In the genomic region with DNA sequence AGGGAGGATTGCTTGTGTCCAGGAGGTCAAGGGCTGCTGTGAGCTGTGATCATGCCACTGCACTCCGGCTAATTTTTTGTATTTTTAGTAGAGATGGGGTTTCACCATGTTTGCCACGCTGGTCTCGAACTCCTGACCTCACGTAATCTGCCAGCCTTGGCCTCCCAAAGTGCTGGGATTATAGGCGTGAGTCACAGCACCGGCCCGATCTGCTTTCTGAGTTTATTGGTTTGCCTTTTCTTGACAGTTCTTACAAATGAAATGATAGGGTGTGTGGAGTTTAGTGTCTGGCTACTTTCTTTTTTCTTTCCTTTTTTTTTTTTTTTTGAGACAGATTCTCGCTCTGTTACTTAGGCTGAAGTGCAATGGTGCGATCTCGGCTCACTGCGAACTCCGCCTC, we compare ENCODE assay signal across 8 cellular contexts. TPM values are rescaled to one million over a fixed set of nuclear protein-coding genes. Genes with fewer than 3 reads are reported as not detected.
A peak's percentile ranks its signal among the peaks of the same experiment; 100 is the strongest.
DNase-seq lines count a peak whose midpoint lies in the region; ATAC-seq and TF ChIP-seq lines count a peak whose summit lies in the region.

No MANE protein-coding gene starts in this region.

- no peak overlapping the region for H4K8ac ChIP-seq in mesenchymal stem cell (ENCODE audit: low read length)

- peaks cover 6% of the 10 kb centered on the region for H3K36me3 Mint-ChIP-seq in stimulated activated naive CD8-positive, alpha-beta T cell treated with anti-CD3 and anti-CD28 coated beads, Interleukin-15, Interleukin-2, amounts not matched to agents 100 ng/mL and 50 ng/mL, for 24 hours (ENCODE audit: low read depth)

- peak overlapping the region; percentile 64 to 69 for H3K27ac ChIP-seq in ascending aorta
- H3K27ac ChIP-seq in mesenchymal stem cell (ENCODE audit: low read length, poor library complexity, severe bottlenecking), result no peak overlapping the region

- H3K4me3 ChIP-seq in ascending aorta (peak overlapping the region; percentile 72 to 82), mesenchymal stem cell (ENCODE audit: insufficient read depth in 1 of 2, low read depth in 1 of 2, low read length in 2 of 2) (peak overlapping the region in 1 of 2 experiments; percentile 94)

- H3K14ac ChIP-seq in mesenchymal stem cell (ENCODE audit: low read length in 2 of 2), result no peak overlapping the region

- no peak for DNase-seq in stimulated activated naive CD8-positive, alpha-beta T cell treated with anti-CD3 and anti-CD28 coated beads, Interleukin-15, Interleukin-2, amounts not matched to agents 100 U/mL and 50 U/mL, for 24 hours
- DNase-seq in ascending aorta (ENCODE audit: low spot score in 2 of 2) (no peak), mesenchymal stem cell (peak; percentile 19), retina (no peak)
- no peak for DNase-seq in stimulated activated CD4-positive, alpha-beta T cell treated with anti-CD3 and anti-CD28 coated beads, Interleukin-15, amount 100 ng/mL, for 24 hours

- no peak overlapping the region for H2BK12ac ChIP-seq in mesenchymal stem cell (ENCODE audit: low read length in 2 of 2)

- no peak overlapping the region for H3K18ac ChIP-seq in mesenchymal stem cell (ENCODE audit: low read depth in 1 of 2, low read length in 2 of 2)

- peaks cover 0 to 7% of the 10 kb centered on the region in 2 donors for H3K4me1 ChIP-seq in ascending aorta
- H3K4me1 ChIP-seq in mesenchymal stem cell (ENCODE audit: control insufficient read depth, insufficient read depth, low read depth, low read length), result peaks cover 9% of the 10 kb centered on the region

- peaks cover 10% of the 10 kb centered on the region for H3K79me1 ChIP-seq in mesenchymal stem cell (replicated peaks; ENCODE audit: low read length, poor library complexity, severe bottlenecking)

- no peaks in the 10 kb centered on the region for H3K9me3 Mint-ChIP-seq in stimulated activated naive CD8-positive, alpha-beta T cell treated with anti-CD3 and anti-CD28 coated beads, Interleukin-15, Interleukin-2, amounts not matched to agents 100 ng/mL and 50 ng/mL, for 24 hours

- intact Hi-C loops in ascending aorta (cut with DNase I), result no loop called here

- H4K91ac ChIP-seq in mesenchymal stem cell (ENCODE audit: low read length), result no peak overlapping the region

- peaks cover 0 to 8% of the 10 kb centered on the region in 2 donors for H3K36me3 ChIP-seq in ascending aorta
- H3K36me3 ChIP-seq in mesenchymal stem cell (ENCODE audit: control insufficient read depth in 1 of 2, insufficient read depth in 2 of 2, low read depth in 1 of 2, low read length in 2 of 2), result peaks cover 4 to 13% of the 10 kb centered on the region in 2 experiments

- peaks cover 25% of the 10 kb centered on the region for H3K4me1 Mint-ChIP-seq in stimulated activated naive CD8-positive, alpha-beta T cell treated with anti-CD3 and anti-CD28 coated beads, Interleukin-15, Interleukin-2, amounts not matched to agents 100 ng/mL and 50 ng/mL, for 24 hours (ENCODE audit: low read depth)

- no peak for ATAC-seq in stimulated activated naive CD8-positive, alpha-beta T cell treated with anti-CD3 and anti-CD28 coated beads, Interleukin-15, Interleukin-2, amounts not matched to agents 100 U/mL and 50 U/mL, for 24 hours
- ATAC-seq in GM18505 (IDR thresholded peaks at IDR 0.05; ENCODE audit: unreplicated experiment), result no peak
- ATAC-seq in GM18517 (IDR thresholded peaks at IDR 0.05; ENCODE audit: unreplicated experiment), result no peak

- H3K27ac Mint-ChIP-seq in stimulated activated naive CD8-positive, alpha-beta T cell treated with anti-CD3 and anti-CD28 coated beads, Interleukin-15, Interleukin-2, amounts not matched to agents 100 ng/mL and 50 ng/mL, for 24 hours, result no peak overlapping the region

- no peak overlapping the region for H2AK5ac ChIP-seq in mesenchymal stem cell (ENCODE audit: low read length, severe bottlenecking)

- peak overlapping the region; percentile 76 for H3K4me2 ChIP-seq in mesenchymal stem cell (ENCODE audit: low read length, poor library complexity, severe bottlenecking)

- no peak for TF ChIP-seq POLR2A in GM18505 (IDR thresholded peaks at IDR 0.05; ENCODE audit: borderline replicate concordance, extremely low read depth, insufficient read depth, insufficient read length)

- no peaks in the 10 kb centered on the region for H3K27me3 ChIP-seq in ascending aorta
- H3K27me3 ChIP-seq in mesenchymal stem cell (ENCODE audit: control insufficient read depth in 1 of 2, insufficient read depth in 1 of 2, low read length in 2 of 2), result no peaks in the 10 kb centered on the region

- TF ChIP-seq CTCF in ascending aorta (IDR thresholded peaks at IDR 0.05), result no peak

- peak overlapping the region in 1 of 2 experiments; percentile 23 for H3K23ac ChIP-seq in mesenchymal stem cell (ENCODE audit: low read length in 2 of 2)

- H3K4me3 Mint-ChIP-seq in stimulated activated naive CD8-positive, alpha-beta T cell treated with anti-CD3 and anti-CD28 coated beads, Interleukin-15, Interleukin-2, amounts not matched to agents 100 ng/mL and 50 ng/mL, for 24 hours, result peak overlapping the region; percentile 90

- H3K9me3 ChIP-seq in ascending aorta (no peaks in the 10 kb centered on the region), mesenchymal stem cell (ENCODE audit: control insufficient read depth, low read length) (no peaks in the 10 kb centered on the region)

- peak overlapping the region in 1 of 2 experiments; percentile 26 for H3K4ac ChIP-seq in mesenchymal stem cell (ENCODE audit: low read depth in 1 of 2, low read length in 2 of 2)

- 90% methylated on average over 12 of the region's 12 CpGs for WGBS in mesenchymal stem cell

- H3K9ac ChIP-seq in mesenchymal stem cell (ENCODE audit: low read length), result peak overlapping the region; percentile 97

- H2BK120ac ChIP-seq in mesenchymal stem cell (ENCODE audit: low read depth, low read length), result no peak overlapping the region

- H3K27me3 Mint-ChIP-seq in stimulated activated naive CD8-positive, alpha-beta T cell treated with anti-CD3 and anti-CD28 coated beads, Interleukin-15, Interleukin-2, amounts not matched to agents 100 ng/mL and 50 ng/mL, for 24 hours, result no peaks in the 10 kb centered on the region

- no peak overlapping the region for H2AFZ ChIP-seq in mesenchymal stem cell (ENCODE audit: low read depth, low read length)

- H2BK5ac ChIP-seq in mesenchymal stem cell (ENCODE audit: low read depth, low read length, poor library complexity, severe bottlenecking), result no peak overlapping the region

- no peak overlapping the region for H2BK15ac ChIP-seq in mesenchymal stem cell (ENCODE audit: low read depth, poor library complexity, severe bottlenecking)

RNA-seq across cellular contexts. Expression of gene C19orf44, which starts 0.8 kb away (rescaled TPM):
- 5.1 TPM for total RNA-seq in ascending aorta
- 3.3 TPM for polyA plus RNA-seq in mesenchymal stem cell (2013, experiment 1 of 2)
- 3.0 TPM for polyA plus RNA-seq in mesenchymal stem cell (2013, experiment 2 of 2)

RNA-seq across cellular contexts. Expression of gene CALR3, which starts 1.1 kb away (rescaled TPM):
- not detected for total RNA-seq in ascending aorta
- 0.08 TPM for polyA plus RNA-seq in mesenchymal stem cell (2013, experiment 1 of 2)
- polyA plus RNA-seq in mesenchymal stem cell (2013, experiment 2 of 2), result 0.04 TPM

RNA-seq across cellular contexts. Expression of gene EPS15L1, which starts 25.3 kb away (rescaled TPM):
- total RNA-seq in ascending aorta, result 52.4 TPM
- 23.1 TPM for polyA plus RNA-seq in mesenchymal stem cell (2013, experiment 1 of 2)
- polyA plus RNA-seq in mesenchymal stem cell (2013, experiment 2 of 2), result 24.0 TPM

RNA-seq across cellular contexts. Expression of gene CHERP, which starts 45.2 kb away (rescaled TPM):
- total RNA-seq in ascending aorta, result 13.8 TPM
- polyA plus RNA-seq in mesenchymal stem cell (2013, experiment 1 of 2), result 21.5 TPM
- polyA plus RNA-seq in mesenchymal stem cell (2013, experiment 2 of 2), result 20.3 TPM
